8 cellular contexts compared by ENCODE assay signal in genomic region chr15:70763950-70764730, GRCh38. TPM values are rescaled to one million over a fixed set of nuclear protein-coding genes. Genes with fewer than 3 reads are reported as not detected.
DNase-seq lines count a peak whose midpoint lies in the region; ATAC-seq and TF ChIP-seq lines count a peak whose summit lies in the region.

No MANE protein-coding gene starts in this region.

- H3K4me1 Mint-ChIP-seq in activated naive CD4-positive, alpha-beta T cell treated with anti-CD3 and anti-CD28 coated beads, Interleukin-2, amount 50 U/mL, for 24 hours = peaks cover 22% of the 10 kb centered on the region

- no peaks in the 10 kb centered on the region for H3K9me3 Mint-ChIP-seq in activated naive CD4-positive, alpha-beta T cell treated with anti-CD3 and anti-CD28 coated beads, Interleukin-2, amount 50 U/mL, for 24 hours

- TF ChIP-seq EP300 in upper lobe of left lung (IDR thresholded peaks at IDR 0.05) = no peak

- peak overlapping the region; percentile 77 to 80 for H3K4me3 ChIP-seq in body of pancreas
- H3K4me3 ChIP-seq in lung = peak overlapping the region; percentile 73
- peak overlapping the region; percentile 56 to 80 (median 78) for H3K4me3 ChIP-seq in upper lobe of left lung

- TF ChIP-seq POLR2A in body of pancreas (IDR thresholded peaks at IDR 0.05) (no peak), upper lobe of left lung (IDR thresholded peaks at IDR 0.05) (no peak)

- TF ChIP-seq CTCF in body of pancreas (IDR thresholded peaks at IDR 0.05) (no peak), lung (IDR thresholded peaks at IDR 0.05; ENCODE audit: control extremely low read depth, extremely low read depth) (no peak), upper lobe of left lung (IDR thresholded peaks at IDR 0.05) (no peak), GM13977 (IDR thresholded peaks at IDR 0.05; ENCODE audit: extremely low read depth, insufficient read depth, missing control alignments) (no peak)

- WGBS in body of pancreas, 2 donors = 3% methylated on average over 17 of the region's 17 CpGs
- 14 to 16% methylated on average over 17 of the region's 17 CpGs for WGBS in lung, 2 donors
- WGBS in upper lobe of left lung, 2 donors = 16 to 18% methylated on average over 17 of the region's 17 CpGs

- H3K27ac Mint-ChIP-seq in activated naive CD4-positive, alpha-beta T cell treated with anti-CD3 and anti-CD28 coated beads, Interleukin-2, amount 50 U/mL, for 24 hours = peak overlapping the region; percentile 77

- H3K36me3 ChIP-seq in body of pancreas (replicated peaks in 1 of 2; ENCODE audit: insufficient read depth in 1 of 2, low read depth in 2 of 2) = no peaks in the 10 kb centered on the region
- no peaks in the 10 kb centered on the region for H3K36me3 ChIP-seq in lung (ENCODE audit: control insufficient read depth in 2 of 2, insufficient read depth in 2 of 2, low read length in 2 of 2)
- no peaks in the 10 kb centered on the region for H3K36me3 ChIP-seq in upper lobe of left lung

- H3K4me3 Mint-ChIP-seq in activated naive CD4-positive, alpha-beta T cell treated with anti-CD3 and anti-CD28 coated beads, Interleukin-2, amount 50 U/mL, for 24 hours = peak overlapping the region; percentile 95

- ATAC-seq in body of pancreas = no peak
- ATAC-seq in lung (ENCODE audit: insufficient read depth, low FRiP score) = no peak
- ATAC-seq in upper lobe of left lung (ENCODE audit: low FRiP score in 2 of 2) = no peak
- no peak for ATAC-seq in GM18520 (IDR thresholded peaks at IDR 0.05; ENCODE audit: unreplicated experiment)

- H3K27me3 ChIP-seq in body of pancreas (no peaks in the 10 kb centered on the region), lung (ENCODE audit: control insufficient read depth, insufficient read depth) (no peaks in the 10 kb centered on the region), upper lobe of left lung (peaks cover 0 to 7% (median 2%) of the 10 kb centered on the region in 4 donors)

- no peaks in the 10 kb centered on the region for H3K9me3 ChIP-seq in body of pancreas
- no peaks in the 10 kb centered on the region for H3K9me3 ChIP-seq in lung (ENCODE audit: control insufficient read depth in 2 of 2, insufficient read depth in 1 of 2, low read length in 1 of 2)
- no peaks in the 10 kb centered on the region for H3K9me3 ChIP-seq in upper lobe of left lung

- in situ Hi-C loops in GM13977 (cut with MboI; ENCODE audit: low pct_unique_long_range_greater_than_20kb, low sequenced_read_pairs, unreplicated experiment) = no loop called here

- peaks cover 30% of the 10 kb centered on the region for H3K27me3 Mint-ChIP-seq in activated naive CD4-positive, alpha-beta T cell treated with anti-CD3 and anti-CD28 coated beads, Interleukin-2, amount 50 U/mL, for 24 hours

- DNase-seq in activated naive CD4-positive, alpha-beta T cell treated with anti-CD3 and anti-CD28 coated beads, Interleukin-2, amount 50 U/mL, for 16 hours = no peak
- DNase-seq in body of pancreas = peak in 2 of 4 donors; percentile 28
- DNase-seq in lung (ENCODE audit: low spot score) = no peak
- DNase-seq in upper lobe of left lung = no peak
- no peak for DNase-seq in NCI-H345 treated with DMSO at 0.1 percent for 48 hours (lab: John Stamatoyannopoulos, UW; ENCODE audit: unreplicated experiment)
- DNase-seq in GM13977 (ENCODE audit: low spot score) = no peak

- intact Hi-C loops in body of pancreas (cut with DNase I) = no loop called here

- H3K27ac ChIP-seq in body of pancreas (peak overlapping the region; percentile 88 to 99 (median 94)), lung (ENCODE audit: low read depth in 1 of 2, low read length in 1 of 2) (peak overlapping the region; percentile 75 to 100), upper lobe of left lung (peak overlapping the region; percentile 90 to 99 (median 92))

- peaks cover 13% of the 10 kb centered on the region for H3K4me1 ChIP-seq in body of pancreas
- peaks cover 0 to 4% of the 10 kb centered on the region in 2 donors for H3K4me1 ChIP-seq in lung (ENCODE audit: control insufficient read depth in 2 of 2, insufficient read depth in 2 of 2, low read length in 2 of 2)
- peaks cover 5 to 38% (median 15%) of the 10 kb centered on the region in 4 donors for H3K4me1 ChIP-seq in upper lobe of left lung

- peaks cover 2% of the 10 kb centered on the region for H3K36me3 Mint-ChIP-seq in activated naive CD4-positive, alpha-beta T cell treated with anti-CD3 and anti-CD28 coated beads, Interleukin-2, amount 50 U/mL, for 24 hours

RNA-seq across cellular contexts. Expression of gene UACA, which starts 0.8 kb away (rescaled TPM):
- total RNA-seq in body of pancreas (10 to 100 TPM; 22.4 to 27.2 TPM), lung (100 to 1,000 TPM in 1 of 2 donors, 10 to 100 TPM in 1; 37.1 to 195 TPM), upper lobe of left lung (10 to 100 TPM; 23.9 to 83.8 (median 39.0) TPM)
- polyA plus RNA-seq in lung = 10 to 100 TPM in 1 of 2 donors, 1 to 10 TPM in 1; 9.2 to 38.7 TPM
